Comparison of ENCODE assay signal across 18 cellular contexts in the genomic region with DNA sequence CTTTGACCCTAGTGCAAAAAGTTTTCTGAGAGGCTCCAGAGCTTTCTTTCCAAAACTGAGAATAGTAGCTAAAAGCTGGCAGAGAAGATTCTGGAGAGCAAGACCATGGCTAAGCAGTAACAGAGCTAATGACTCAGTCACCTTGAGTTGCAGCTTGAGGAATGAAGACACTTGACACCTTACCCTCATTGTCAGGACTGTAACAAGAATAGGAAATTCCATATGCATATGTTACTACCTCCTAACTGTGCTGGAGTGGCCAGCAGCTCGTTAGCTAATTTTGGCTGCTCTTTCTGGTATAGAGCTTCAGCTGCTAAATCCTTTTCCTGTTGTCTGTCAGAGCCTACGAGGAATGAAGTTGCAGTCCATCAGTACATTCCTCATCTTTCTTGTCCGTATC.
DNase-seq lines count a peak whose midpoint lies in the region; ATAC-seq and TF ChIP-seq lines count a peak whose summit lies in the region.
"Had no signal": no experiment of that assay in that cellular context is flagged by ENCODE, and none has a peak within 500 bp of the region (broad histone marks: within the 10 kb centered on the region; RNA-seq: fewer than 3 reads in every experiment).

No MANE protein-coding gene starts in this region.

- H3K27me3 ChIP-seq in adipocyte (replicated peaks; ENCODE audit: control insufficient read depth, insufficient read depth, low read length) (no peaks in the 10 kb centered on the region), esophagus muscularis mucosa (no peaks in the 10 kb centered on the region), trophoblast cell (ENCODE audit: insufficient read depth, low read length) (no peaks in the 10 kb centered on the region)
- H3K27me3 ChIP-seq: BE2C; BLaER1 treated with 17β-estradiol and CSF1 and Interleukin-3, amounts not matched to agents 10 nM and 100 nM had no signal

- H3K9me3 ChIP-seq in adipocyte (ENCODE audit: control insufficient read depth, low read length) = no peaks in the 10 kb centered on the region
- no peaks in the 10 kb centered on the region for H3K9me3 ChIP-seq in esophagus muscularis mucosa
- no peaks in the 10 kb centered on the region for H3K9me3 ChIP-seq in trophoblast cell (ENCODE audit: insufficient read depth, low read depth, low read length)
- H3K9me3 ChIP-seq: BE2C had no signal

- H3K4me2 ChIP-seq in trophoblast cell (ENCODE audit: low read length) = no peak overlapping the region
- H3K4me2 ChIP-seq: BLaER1 treated with 17β-estradiol and CSF1 and Interleukin-3, amounts not matched to agents 10 nM and 100 nM had no signal

- ATAC-seq in SK-N-SH treated with all-trans-retinoic acid at 6 μM for 48 hours = no peak
- ATAC-seq: HCT116 had no signal

- H2BK12ac ChIP-seq in trophoblast cell (ENCODE audit: low read length) = no peak overlapping the region

- no peaks in the 10 kb centered on the region for H3K36me3 ChIP-seq in adipocyte (ENCODE audit: control insufficient read depth, insufficient read depth, low read length, severe bottlenecking)
- no peaks in the 10 kb centered on the region for H3K36me3 ChIP-seq in esophagus muscularis mucosa
- no peaks in the 10 kb centered on the region for H3K36me3 ChIP-seq in trophoblast cell (ENCODE audit: control insufficient read depth in 1 of 2, insufficient read depth in 2 of 2, low read length in 2 of 2)
- H3K36me3 ChIP-seq: BE2C; BLaER1 treated with 17β-estradiol and CSF1 and Interleukin-3, amounts not matched to agents 10 nM and 100 nM had no signal

- H3K4ac ChIP-seq in trophoblast cell (ENCODE audit: low read depth, low read length) = no peak overlapping the region

- no peak for TF ChIP-seq POLR2A in esophagus muscularis mucosa (IDR thresholded peaks at IDR 0.05; ENCODE audit: low read depth)

- H3K27ac ChIP-seq in esophagus muscularis mucosa (replicated peaks in 1 of 4) = no peak overlapping the region
- H3K27ac ChIP-seq in trophoblast cell (ENCODE audit: low read depth, low read length) = no peak overlapping the region
- H3K27ac ChIP-seq: 22Rv1; BLaER1 treated with 17β-estradiol and CSF1 and Interleukin-3, amounts not matched to agents 10 nM and 100 nM; GM23248 had no signal

- H3K79me2 ChIP-seq in trophoblast cell (ENCODE audit: control insufficient read depth, insufficient read depth, low read length, poor library complexity) = no peaks in the 10 kb centered on the region

- H3K9ac ChIP-seq in adipocyte (ENCODE audit: low read length) (no peak overlapping the region), trophoblast cell (ENCODE audit: low read length) (no peak overlapping the region)
- H3K9ac ChIP-seq: BLaER1 treated with 17β-estradiol and CSF1 and Interleukin-3, amounts not matched to agents 10 nM and 100 nM; GM23248 had no signal

- H2BK120ac ChIP-seq in trophoblast cell (ENCODE audit: insufficient read depth, low read length, poor library complexity) = no peak overlapping the region

- intact Hi-C loops in esophagus muscularis mucosa (cut with DNase I) = no loop called here

- no peak overlapping the region for H4K8ac ChIP-seq in trophoblast cell (ENCODE audit: low read depth, low read length)

- no peak overlapping the region for H3K4me3 ChIP-seq in AG10803 (ENCODE audit: low read length)
- no peak overlapping the region for H3K4me3 ChIP-seq in adipocyte (ENCODE audit: low read length)
- H3K4me3 ChIP-seq in esophagus muscularis mucosa = no peak overlapping the region
- H3K4me3 ChIP-seq in trophoblast cell (ENCODE audit: low read depth, low read length) = no peak overlapping the region
- H3K4me3 ChIP-seq: BLaER1 treated with 17β-estradiol and CSF1 and Interleukin-3, amounts not matched to agents 10 nM and 100 nM; GM23248 had no signal

- no peak overlapping the region for H2AK5ac ChIP-seq in trophoblast cell (ENCODE audit: low read length)

- TF ChIP-seq CTCF in AG10803 (conservative IDR thresholded peaks at IDR 0.05; ENCODE audit: low read length) (no peak), esophagus muscularis mucosa (IDR thresholded peaks at IDR 0.05) (no peak)

- H2AFZ ChIP-seq in trophoblast cell (ENCODE audit: insufficient read depth, low read length, poor library complexity) = no peak overlapping the region
- H2AFZ ChIP-seq: GM23248 had no signal

- no peak overlapping the region for H4K12ac ChIP-seq in trophoblast cell (ENCODE audit: low read depth, low read length)

- peak; percentile 1 for DNase-seq in AG10803 (ENCODE audit: low read depth)
- peak; percentile 1 for DNase-seq in adipocyte (ENCODE audit: low read depth)
- DNase-seq in esophagus muscularis mucosa (ENCODE audit: extremely low spot score) = peak; percentile 26
- peak; percentile 30 to 75 for DNase-seq in trophoblast cell
- no peak for DNase-seq in superior temporal gyrus (ENCODE audit: extremely low spot score)
- no peak for DNase-seq in DMS153 (lab: John Stamatoyannopoulos, UW)
- no peak for DNase-seq in DMS 273 treated with DMSO at 0.1 percent for 48 hours (lab: John Stamatoyannopoulos, UW)
- DNase-seq: AML-193; BE2C; CD4-positive, alpha-beta T cell; CD8-positive, alpha-beta memory T cell; DND-41; GM23248; H9 had no signal

- H3K79me1 ChIP-seq in trophoblast cell (ENCODE audit: low read length) = no peaks in the 10 kb centered on the region

- no peak overlapping the region for H3K14ac ChIP-seq in trophoblast cell (ENCODE audit: low read length)

- H2BK5ac ChIP-seq in trophoblast cell (ENCODE audit: low read depth, low read length, poor library complexity) = no peak overlapping the region

- TF ChIP-seq EP300 in esophagus muscularis mucosa (IDR thresholded peaks at IDR 0.05) = no peak

- 76% methylated on average over 3 of the region's 3 CpGs for WGBS in esophagus muscularis mucosa
- WGBS in trophoblast cell (ENCODE audit: extremely low coverage, insufficient coverage, insufficient read length) = no CpG with 5 or more reads among the region's 3 CpGs

- H3K23ac ChIP-seq in trophoblast cell (ENCODE audit: low read length) = no peak overlapping the region

- H4K91ac ChIP-seq in trophoblast cell (ENCODE audit: low read depth, low read length) = no peak overlapping the region

- H3K18ac ChIP-seq in trophoblast cell (ENCODE audit: low read length) = no peak overlapping the region

- H3K4me1 ChIP-seq in adipocyte (ENCODE audit: control insufficient read depth, insufficient read depth, low read length) (no peaks in the 10 kb centered on the region), esophagus muscularis mucosa (no peaks in the 10 kb centered on the region), trophoblast cell (ENCODE audit: control insufficient read depth in 1 of 2, insufficient read depth in 2 of 2, low read length in 2 of 2) (no peaks in the 10 kb centered on the region)
- H3K4me1 ChIP-seq: BE2C had no signal

TF ChIP-seq in SK-N-SH treated with all-trans-retinoic acid at 6 μM for 48 hours, 23 proteins besides CTCF, POLR2A, EP300 and RAD21:
- TF ChIP-seq RARB (CRISPR knock-in tag; IDR thresholded peaks at IDR 0.05) (no peak), OSR1 (CRISPR knock-in tag; IDR thresholded peaks at IDR 0.05) (no peak), ZNF565 (CRISPR knock-in tag; conservative IDR thresholded peaks at IDR 0.05; ENCODE audit: low read depth) (no peak), ZFP3 (CRISPR knock-in tag; IDR thresholded peaks at IDR 0.05) (no peak)

Comparison
In these comparisons a context has a peak if more than half of its experiments do, and no peak if none do; other contexts are left out.
1. DNase-seq: peak in AG10803 (single experiment), adipocyte (single experiment), esophagus muscularis mucosa (single experiment) and trophoblast cell (2 of 2); none in superior temporal gyrus (single experiment), DMS153 (single experiment) and DMS 273 treated with DMSO at 0.1 percent for 48 hours (single experiment).